ENCODE assay signal across 14 cellular contexts in the genomic region with DNA sequence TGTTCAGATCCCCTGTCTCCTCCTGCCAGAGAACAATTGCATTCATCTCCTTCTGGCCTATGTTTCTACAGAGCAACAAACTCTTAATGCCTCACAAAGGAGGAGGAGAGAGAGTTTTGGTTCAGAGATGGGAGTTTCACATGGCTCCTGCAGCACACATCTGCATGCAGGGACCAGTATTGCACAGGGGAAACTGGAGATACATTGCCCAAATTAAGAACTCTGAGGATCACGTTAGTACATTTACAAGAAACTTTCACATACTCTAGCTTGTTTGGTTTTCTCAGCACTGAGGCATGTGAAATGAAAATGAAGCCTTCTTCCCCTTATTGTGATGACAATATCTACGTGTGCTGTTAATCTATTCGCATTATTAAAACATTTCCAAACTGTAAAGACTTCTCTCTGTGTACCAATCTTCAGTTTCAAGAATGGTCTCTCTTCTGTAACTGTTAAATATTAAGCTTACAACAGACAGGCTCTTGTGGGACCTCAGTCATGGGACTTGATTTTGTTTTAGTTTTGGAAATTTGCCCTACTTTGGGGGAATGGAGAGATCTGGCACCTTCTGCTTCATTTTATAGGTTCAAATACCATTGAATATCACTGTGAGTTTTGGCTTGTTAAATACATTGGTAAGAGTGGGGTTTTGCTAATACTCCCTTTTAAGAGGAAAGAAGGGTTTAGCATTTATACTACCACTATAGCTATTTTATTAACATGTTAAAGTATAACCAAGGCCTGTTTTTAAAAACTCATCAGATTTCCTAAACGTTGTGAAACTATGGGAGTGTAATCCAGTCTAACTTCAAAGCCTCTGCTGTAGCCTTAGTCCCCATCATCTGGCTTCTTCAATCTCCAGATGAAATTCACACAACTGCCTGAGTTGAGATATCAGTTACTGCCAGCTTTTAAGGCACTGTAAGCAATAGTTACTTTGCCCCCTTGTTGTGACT.
DNase-seq lines count a peak whose midpoint lies in the region; ATAC-seq, FAIRE-seq and TF ChIP-seq lines count a peak whose summit lies in the region.
"Had no signal": no experiment of that assay in that cellular context is flagged by ENCODE, and none has a peak within 500 bp of the region (broad histone marks: within the 10 kb centered on the region; RNA-seq: fewer than 3 reads in every experiment).

No MANE protein-coding gene starts in this region.

- H2AFZ ChIP-seq in OCI-LY7 (ENCODE audit: low read length): no peak overlapping the region

- no peak overlapping the region for H3K9ac ChIP-seq in stomach smooth muscle (ENCODE audit: low read length in 2 of 2)

- H3K4me3 ChIP-seq in OCI-LY7 (ENCODE audit: low read depth, low read length, poor library complexity, severe bottlenecking): no peak overlapping the region
- no peak overlapping the region for H3K4me3 ChIP-seq in stomach smooth muscle (ENCODE audit: low read length in 2 of 2)

- intact Hi-C loops in OCI-LY7 (cut with micrococcal nuclease; ENCODE audit: unreplicated experiment): no loop called here

- BruUV-seq in OCI-LY7 (replicated peaks; lab: Mats Ljungman, UMichigan): no TSS peak

- H4K20me1 ChIP-seq in OCI-LY7 (ENCODE audit: insufficient read depth, low read length): no peaks in the 10 kb centered on the region

- FAIRE-seq in HTR-8/SVneo (lab: Jason Lieb, UNC): no peak

- H3K4me1 ChIP-seq in OCI-LY7 (ENCODE audit: insufficient read depth, low read length, poor library complexity, severe bottlenecking): peaks cover 68% of the 10 kb centered on the region
- H3K4me1 ChIP-seq in stomach smooth muscle (ENCODE audit: control insufficient read depth, insufficient read depth, low read length): peaks cover 28% of the 10 kb centered on the region

- H3K9me2 ChIP-seq in OCI-LY7 (ENCODE audit: insufficient read depth, low read length): no peaks in the 10 kb centered on the region

- CTCF ChIA-PET in OCI-LY7 (lab: Charles Lee; ENCODE audit: unreplicated experiment): interaction anchor here (0.9 kb wide), 1 partner anchor 9 kb away, joined by 4 read pairs; no protein-coding TSS in a partner anchor

- H3K4me2 ChIP-seq in OCI-LY7 (ENCODE audit: low read length): peak overlapping the region; percentile 13; the same call in 1 of the 2 replicates

- POLR2A ChIA-PET in OCI-LY7 (lab: Charles Lee): interaction anchor here (0.6 to 5.3 kb wide), 6 partner anchors 8 to 127 kb away, joined by 3 to 41 read pairs (median 4); no protein-coding TSS in a partner anchor

- H3K79me2 ChIP-seq in OCI-LY7 (ENCODE audit: insufficient read depth, low read depth, low read length): peaks cover 17% of the 10 kb centered on the region

- DNase-seq in GM19238 (ENCODE audit: insufficient read length, low spot score) (peak; percentile 3), OCI-LY7 (ENCODE audit: low spot score) (no peak), NCI-H82 (lab: John Stamatoyannopoulos, UW) (no peak), DMS53 treated with DMSO at 0.1 percent for 48 hours (lab: John Stamatoyannopoulos, UW; ENCODE audit: unreplicated experiment) (no peak), HTR-8/SVneo (ENCODE audit: insufficient read length, low spot score) (no peak)
- DNase-seq: activated CD4-positive, alpha-beta T cell treated with anti-CD3 and anti-CD28 coated beads for 48 hours; activated naive CD4-positive, alpha-beta T cell treated with anti-CD3 and anti-CD28 coated beads for 36 hours; Calu3; SIG-M5; stimulated activated CD4-positive, alpha-beta T cell treated with anti-CD3 and anti-CD28 coated beads, Interleukin-12 subunit alpha, Interleukin-12 subunit beta, amount 100 ng/mL, for 4 hours had no signal

- TF ChIP-seq CTCF in OCI-LY7 (conservative IDR thresholded peaks at IDR 0.05; ENCODE audit: low read length): no peak

- H3K27ac ChIP-seq in OCI-LY7 (ENCODE audit: low read depth, low read length, poor library complexity, severe bottlenecking) (no peak overlapping the region), stomach smooth muscle (ENCODE audit: low read length) (peak overlapping the region; percentile 56)

- ATAC-seq in HG02798 (IDR thresholded peaks at IDR 0.05; ENCODE audit: poor library complexity, unreplicated experiment): peak; percentile 86
- ATAC-seq in HG03159 (IDR thresholded peaks at IDR 0.05; ENCODE audit: unreplicated experiment): no peak
- ATAC-seq: stimulated activated effector memory CD8-positive, alpha-beta T cell treated with anti-CD3 and anti-CD28 coated beads, Interleukin-12 subunit alpha, Interleukin-12 subunit beta, amount 100 ng/mL, for 72 hours had no signal

- H3K9me3 ChIP-seq in OCI-LY7 (ENCODE audit: low read length) (no peaks in the 10 kb centered on the region), stomach smooth muscle (ENCODE audit: control insufficient read depth in 2 of 2, low read length in 2 of 2) (no peaks in the 10 kb centered on the region)

- no peaks in the 10 kb centered on the region for H3K27me3 ChIP-seq in stomach smooth muscle (ENCODE audit: control insufficient read depth in 1 of 2, insufficient read depth in 2 of 2, low read length in 2 of 2)

- H3K36me3 ChIP-seq in OCI-LY7 (ENCODE audit: insufficient read depth, low read length) (peaks cover 37% of the 10 kb centered on the region), stomach smooth muscle (ENCODE audit: control insufficient read depth in 2 of 2, insufficient read depth in 2 of 2, low read length in 2 of 2) (no peaks in the 10 kb centered on the region)
